ENCODE assay signal across 18 cellular contexts in genomic region chr14:22263961-22264360, GRCh38.
DNase-seq lines count a peak whose midpoint lies in the region; ATAC-seq and TF ChIP-seq lines count a peak whose summit lies in the region.
"Had no signal": no experiment of that assay in that cellular context is flagged by ENCODE, and none has a peak within 500 bp of the region (broad histone marks: within the 10 kb centered on the region; RNA-seq: fewer than 3 reads in every experiment).

No MANE protein-coding gene starts in this region.

- H3K4me1 ChIP-seq in Caco-2 (peaks cover 45% of the 10 kb centered on the region), RWPE2 (ENCODE audit: insufficient read depth, poor library complexity, severe bottlenecking) (peaks cover 50% of the 10 kb centered on the region), trophoblast cell (ENCODE audit: control insufficient read depth in 1 of 2, insufficient read depth in 2 of 2, low read length in 2 of 2) (no peaks in the 10 kb centered on the region), hepatocyte (ENCODE audit: insufficient read depth) (peaks cover 17% of the 10 kb centered on the region)
- H3K4me1 ChIP-seq: A549 had no signal

- peak; percentile 13; the same call in 1 of the 3 replicates for ATAC-seq in RWPE2 (ENCODE audit: low read depth)
- ATAC-seq: A549, GM12878 had no signal

- H3K14ac ChIP-seq in trophoblast cell (ENCODE audit: low read length), result no peak overlapping the region

- no peak overlapping the region for H4K91ac ChIP-seq in trophoblast cell (ENCODE audit: low read depth, low read length)

- no peaks in the 10 kb centered on the region for H3K9me2 ChIP-seq in hepatocyte (replicated peaks; ENCODE audit: insufficient read depth)

- no peak overlapping the region for H4K12ac ChIP-seq in trophoblast cell (ENCODE audit: low read depth, low read length)

- H3K9me3 ChIP-seq in Caco-2, result no peaks in the 10 kb centered on the region
- H3K9me3 ChIP-seq in RWPE2 (ENCODE audit: severe bottlenecking), result no peaks in the 10 kb centered on the region
- H3K9me3 ChIP-seq in trophoblast cell (ENCODE audit: insufficient read depth, low read depth, low read length), result no peaks in the 10 kb centered on the region
- no peaks in the 10 kb centered on the region for H3K9me3 ChIP-seq in hepatocyte (ENCODE audit: low read depth)
- H3K9me3 ChIP-seq: A549 had no signal

- no peaks in the 10 kb centered on the region for H3K79me1 ChIP-seq in trophoblast cell (ENCODE audit: low read length)

- no peaks in the 10 kb centered on the region for H3K27me3 ChIP-seq in Caco-2 (replicated peaks; ENCODE audit: control insufficient read depth, insufficient read depth, low read length)
- no peaks in the 10 kb centered on the region for H3K27me3 ChIP-seq in RWPE2 (ENCODE audit: insufficient read depth, poor library complexity, severe bottlenecking)
- H3K27me3 ChIP-seq in trophoblast cell (ENCODE audit: insufficient read depth, low read length), result no peaks in the 10 kb centered on the region
- H3K27me3 ChIP-seq in hepatocyte, result no peaks in the 10 kb centered on the region

- WGBS in trophoblast cell (ENCODE audit: extremely low coverage, insufficient coverage, insufficient read length), result no CpG with 5 or more reads among the region's 1 CpG
- 57% methylated on average over 1 of the region's 1 CpG for WGBS in hepatocyte (ENCODE audit: low lambda C conversion rate, missing lambda C conversion rate)

- peak in 1 of 2 experiments; percentile 42 for DNase-seq in Caco-2
- DNase-seq in RWPE2 (ENCODE audit: low spot score), result no peak
- DNase-seq in kidney glomerular epithelial cell (lab: John Stamatoyannopoulos, UW), result peak; percentile 34
- DNase-seq in trophoblast cell, result peak; percentile 16 to 87
- no peak for DNase-seq in hepatocyte (ENCODE audit: low spot score)
- DNase-seq in NCI-H1092 treated with DMSO at 0.1 percent for 48 hours (lab: John Stamatoyannopoulos, UW), result no peak
- no peak for DNase-seq in nephron progenitor cell
- DNase-seq in GF-D8 (lab: John Stamatoyannopoulos, UW), result no peak
- DNase-seq: AML-193; CD4-positive, alpha-beta T cell; DMS79 treated with DMSO at 0.1 percent for 48 hours; GM23248; HCEC 1CT had no signal

- H3K79me2 ChIP-seq in trophoblast cell (ENCODE audit: control insufficient read depth, insufficient read depth, low read length, poor library complexity) (no peaks in the 10 kb centered on the region), hepatocyte (no peaks in the 10 kb centered on the region)

- H4K20me1 ChIP-seq in hepatocyte (ENCODE audit: insufficient read depth, poor library complexity, severe bottlenecking), result no peaks in the 10 kb centered on the region

- H3K9me3 Mint-ChIP-seq in Caco-2 (ENCODE audit: unreplicated experiment) (peaks cover 24% of the 10 kb centered on the region), nephron progenitor cell (peaks cover 16% of the 10 kb centered on the region)
- H3K9me3 Mint-ChIP-seq: CD4-positive, alpha-beta T cell; IgD-negative memory B cell had no signal

- no peak overlapping the region for H2AFZ ChIP-seq in trophoblast cell (ENCODE audit: insufficient read depth, low read length, poor library complexity)
- no peak overlapping the region for H2AFZ ChIP-seq in hepatocyte
- H2AFZ ChIP-seq: GM23248 had no signal

- H3K27me3 Mint-ChIP-seq in Caco-2 (ENCODE audit: insufficient read depth, unreplicated experiment), result no peaks in the 10 kb centered on the region
- H3K27me3 Mint-ChIP-seq in nephron progenitor cell (ENCODE audit: low read depth, poor library complexity), result peaks cover 4% of the 10 kb centered on the region
- H3K27me3 Mint-ChIP-seq: CD4-positive, alpha-beta T cell had no signal

- H2BK12ac ChIP-seq in trophoblast cell (ENCODE audit: low read length), result no peak overlapping the region

- H3K27ac Mint-ChIP-seq in Caco-2 (ENCODE audit: unreplicated experiment) (peak overlapping the region; percentile 68), nephron progenitor cell (no peak overlapping the region)
- H3K27ac Mint-ChIP-seq: CD4-positive, alpha-beta T cell; IgD-negative memory B cell had no signal

- H2BK5ac ChIP-seq in trophoblast cell (ENCODE audit: low read depth, low read length, poor library complexity), result no peak overlapping the region

- no peak overlapping the region for H3K18ac ChIP-seq in trophoblast cell (ENCODE audit: low read length)

- peak overlapping the region; percentile 72 for H3K27ac ChIP-seq in RWPE2 (ENCODE audit: poor library complexity, severe bottlenecking)
- H3K27ac ChIP-seq in trophoblast cell (ENCODE audit: low read depth, low read length), result no peak overlapping the region
- no peak overlapping the region for H3K27ac ChIP-seq in hepatocyte
- H3K27ac ChIP-seq: 22Rv1, A549, C4-2B, GM23248 had no signal

- no peak overlapping the region for H4K8ac ChIP-seq in trophoblast cell (ENCODE audit: low read depth, low read length)

- no TSS peak for BruUV-seq in Caco-2 (replicated peaks; lab: Mats Ljungman, UMichigan)

- H3K4me3 Mint-ChIP-seq in Caco-2 (ENCODE audit: unreplicated experiment) (peak overlapping the region; percentile 32), nephron progenitor cell (no peak overlapping the region)
- H3K4me3 Mint-ChIP-seq: CD4-positive, alpha-beta T cell; IgD-negative memory B cell had no signal

- no peak overlapping the region for H2AK5ac ChIP-seq in trophoblast cell (ENCODE audit: low read length)

- no peak overlapping the region for H3K4ac ChIP-seq in trophoblast cell (ENCODE audit: low read depth, low read length)

- no peak for TF ChIP-seq CTCF in Caco-2 (IDR thresholded peaks at IDR 0.05; ENCODE audit: insufficient read depth in 1 of 2, low read depth in 1 of 2, low read length in 1 of 2, severe bottlenecking in 1 of 2, unreplicated experiment in 1 of 2)
- TF ChIP-seq CTCF in RWPE2 (IDR thresholded peaks at IDR 0.05; ENCODE audit: poor library complexity, severe bottlenecking), result no peak
- TF ChIP-seq CTCF in hepatocyte (IDR thresholded peaks at IDR 0.05; ENCODE audit: poor library complexity), result no peak
- no peak for TF ChIP-seq CTCF in nephron progenitor cell (IDR thresholded peaks at IDR 0.05)

- H3K4me2 ChIP-seq in trophoblast cell (ENCODE audit: low read length), result no peak overlapping the region
- no peak overlapping the region for H3K4me2 ChIP-seq in hepatocyte
- H3K4me2 ChIP-seq: A549 had no signal

- H3K36me3 ChIP-seq in Caco-2 (ENCODE audit: control insufficient read depth, insufficient read depth, low read length) (no peaks in the 10 kb centered on the region), RWPE2 (ENCODE audit: low read depth) (no peaks in the 10 kb centered on the region), trophoblast cell (ENCODE audit: control insufficient read depth in 1 of 2, insufficient read depth in 2 of 2, low read length in 2 of 2) (no peaks in the 10 kb centered on the region), hepatocyte (replicated peaks; ENCODE audit: insufficient read depth, low read depth) (no peaks in the 10 kb centered on the region)

- H3K4me3 ChIP-seq in Caco-2 (ENCODE audit: low read depth, low read length), result no peak overlapping the region
- H3K4me3 ChIP-seq in RWPE2 (ENCODE audit: severe bottlenecking), result no peak overlapping the region
- no peak overlapping the region for H3K4me3 ChIP-seq in trophoblast cell (ENCODE audit: low read depth, low read length)
- H3K4me3 ChIP-seq in hepatocyte, result no peak overlapping the region
- H3K4me3 ChIP-seq: A549, GM12878, GM23248 had no signal

- POLR2A ChIA-PET in Caco-2 (lab: Charles Lee), result interaction anchor here (0.6 kb wide), 2 partner anchors 171 to 831 kb away, joined by 3 to 4 read pairs; partner anchors contain the start of gene C14orf119

- H3K23ac ChIP-seq in trophoblast cell (ENCODE audit: low read length), result no peak overlapping the region

- H3K36me3 Mint-ChIP-seq in Caco-2 (ENCODE audit: insufficient read depth, unreplicated experiment), result no peaks in the 10 kb centered on the region
- H3K36me3 Mint-ChIP-seq in nephron progenitor cell (ENCODE audit: low read depth), result no peaks in the 10 kb centered on the region

- no peak overlapping the region for H2BK120ac ChIP-seq in trophoblast cell (ENCODE audit: insufficient read depth, low read length, poor library complexity)

- H3K9ac ChIP-seq in trophoblast cell (ENCODE audit: low read length), result no peak overlapping the region
- H3K9ac ChIP-seq: GM23248 had no signal

- H3K4me1 Mint-ChIP-seq in Caco-2 (ENCODE audit: low read depth, unreplicated experiment) (peaks cover 48% of the 10 kb centered on the region), nephron progenitor cell (peaks cover 25% of the 10 kb centered on the region)

- CTCF ChIA-PET in Caco-2 (lab: Charles Lee), result interaction anchor here (0.6 to 2.1 kb wide), 13 partner anchors 8 to 559 kb away, joined by 3 to 17 read pairs (median 6); no protein-coding TSS in a partner anchor

- intact Hi-C loops in Caco-2 (cut with micrococcal nuclease; ENCODE audit: unreplicated experiment), result loop anchor here (2.0 kb wide), 2 partner anchors 33 to 121 kb away; no protein-coding TSS in a partner anchor

Comparison
In these comparisons a context has a peak if more than half of its experiments do, and no peak if none do; other contexts are left out.
1. DNase-seq: peak in kidney glomerular epithelial cell (single experiment) and trophoblast cell (2 of 2); none in RWPE2 (single experiment), hepatocyte (single experiment), NCI-H1092 treated with DMSO at 0.1 percent for 48 hours (single experiment), nephron progenitor cell (single experiment) and GF-D8 (single experiment).